ENCODE assay signal across 1 cellular context in the genomic region with DNA sequence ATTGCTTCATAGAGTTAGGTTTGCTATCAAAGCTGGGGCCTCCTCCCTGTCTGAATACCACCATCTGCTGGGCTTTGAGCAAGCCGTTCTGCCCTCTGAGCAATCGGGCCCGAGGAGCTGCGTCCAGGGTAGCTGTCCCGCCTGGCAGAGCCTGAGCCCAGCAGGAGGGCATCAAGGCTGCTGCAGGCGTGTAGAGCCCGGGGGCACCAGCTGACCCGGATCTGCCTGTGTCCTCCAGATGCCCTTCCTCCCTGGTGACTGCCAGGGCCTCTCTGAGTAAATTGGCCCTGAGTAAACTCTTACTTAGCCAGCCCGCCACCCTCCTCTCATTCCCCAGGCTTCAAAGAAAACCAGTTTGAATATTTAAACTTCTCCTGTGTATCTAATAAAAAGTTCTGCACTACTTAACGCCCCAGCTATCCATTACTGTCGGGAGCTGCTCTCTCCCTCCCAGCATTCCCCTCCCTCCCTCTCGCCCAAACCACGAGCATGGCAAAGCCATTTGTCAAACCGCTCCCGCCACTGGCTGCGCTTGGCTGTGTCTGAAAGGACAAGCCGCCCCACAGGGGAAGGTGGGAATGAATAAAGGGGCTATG.
TF ChIP-seq lines count a peak whose summit lies in the region.

No MANE protein-coding gene starts in this region.

TF ChIP-seq in HepG2, 621 proteins besides CTCF, POLR2A, EP300 and RAD21 (continued from another document):
- TF ChIP-seq, protein P1, sequence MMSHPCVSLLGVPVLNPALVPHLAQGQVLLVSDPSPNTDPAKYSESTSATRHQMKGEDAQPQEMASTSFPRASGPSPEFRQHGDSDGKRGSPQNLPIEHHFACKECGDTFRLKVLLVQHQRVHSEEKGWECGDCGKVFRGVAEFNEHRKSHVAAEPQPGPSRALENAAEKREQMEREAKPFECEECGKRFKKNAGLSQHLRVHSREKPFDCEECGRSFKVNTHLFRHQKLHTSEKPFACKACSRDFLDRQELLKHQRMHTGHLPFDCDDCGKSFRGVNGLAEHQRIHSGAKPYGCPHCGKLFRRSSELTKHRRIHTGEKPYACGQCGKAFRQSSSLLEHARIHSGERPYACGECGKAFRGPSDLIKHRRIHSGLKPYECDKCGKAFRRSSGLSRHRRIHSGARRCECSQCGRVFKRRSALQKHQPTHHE (CRISPR knock-in tag; IDR thresholded peaks at IDR 0.05; ENCODE audit: borderline replicate concordance) = no peak
- TF ChIP-seq, protein P2, sequence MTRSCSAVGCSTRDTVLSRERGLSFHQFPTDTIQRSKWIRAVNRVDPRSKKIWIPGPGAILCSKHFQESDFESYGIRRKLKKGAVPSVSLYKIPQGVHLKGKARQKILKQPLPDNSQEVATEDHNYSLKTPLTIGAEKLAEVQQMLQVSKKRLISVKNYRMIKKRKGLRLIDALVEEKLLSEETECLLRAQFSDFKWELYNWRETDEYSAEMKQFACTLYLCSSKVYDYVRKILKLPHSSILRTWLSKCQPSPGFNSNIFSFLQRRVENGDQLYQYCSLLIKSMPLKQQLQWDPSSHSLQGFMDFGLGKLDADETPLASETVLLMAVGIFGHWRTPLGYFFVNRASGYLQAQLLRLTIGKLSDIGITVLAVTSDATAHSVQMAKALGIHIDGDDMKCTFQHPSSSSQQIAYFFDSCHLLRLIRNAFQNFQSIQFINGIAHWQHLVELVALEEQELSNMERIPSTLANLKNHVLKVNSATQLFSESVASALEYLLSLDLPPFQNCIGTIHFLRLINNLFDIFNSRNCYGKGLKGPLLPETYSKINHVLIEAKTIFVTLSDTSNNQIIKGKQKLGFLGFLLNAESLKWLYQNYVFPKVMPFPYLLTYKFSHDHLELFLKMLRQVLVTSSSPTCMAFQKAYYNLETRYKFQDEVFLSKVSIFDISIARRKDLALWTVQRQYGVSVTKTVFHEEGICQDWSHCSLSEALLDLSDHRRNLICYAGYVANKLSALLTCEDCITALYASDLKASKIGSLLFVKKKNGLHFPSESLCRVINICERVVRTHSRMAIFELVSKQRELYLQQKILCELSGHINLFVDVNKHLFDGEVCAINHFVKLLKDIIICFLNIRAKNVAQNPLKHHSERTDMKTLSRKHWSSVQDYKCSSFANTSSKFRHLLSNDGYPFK (CRISPR knock-in tag; IDR thresholded peaks at IDR 0.05; ENCODE audit: borderline replicate concordance) = no peak
- TF ChIP-seq, protein P3, sequence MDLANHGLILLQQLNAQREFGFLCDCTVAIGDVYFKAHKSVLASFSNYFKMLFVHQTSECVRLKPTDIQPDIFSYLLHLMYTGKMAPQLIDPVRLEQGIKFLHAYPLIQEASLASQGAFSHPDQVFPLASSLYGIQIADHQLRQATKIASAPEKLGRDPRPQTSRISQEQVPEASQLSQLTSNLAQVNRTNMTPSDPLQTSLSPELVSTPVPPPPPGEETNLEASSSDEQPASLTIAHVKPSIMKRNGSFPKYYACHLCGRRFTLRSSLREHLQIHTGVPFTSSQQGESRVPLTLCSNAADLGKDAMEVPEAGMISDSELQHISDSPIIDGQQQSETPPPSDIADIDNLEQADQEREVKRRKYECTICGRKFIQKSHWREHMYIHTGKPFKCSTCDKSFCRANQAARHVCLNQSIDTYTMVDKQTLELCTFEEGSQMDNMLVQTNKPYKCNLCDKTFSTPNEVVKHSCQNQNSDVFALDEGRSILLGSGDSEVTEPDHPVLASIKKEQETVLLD (CRISPR knock-in tag; IDR thresholded peaks at IDR 0.05; ENCODE audit: low read depth) = no peak
- TF ChIP-seq ERF (CRISPR knock-in tag; IDR thresholded peaks at IDR 0.05) = no peak
- no peak for TF ChIP-seq GABPB1 (CRISPR knock-in tag; IDR thresholded peaks at IDR 0.05)
- no peak for TF ChIP-seq ARNT2 (CRISPR knock-in tag; IDR thresholded peaks at IDR 0.05; ENCODE audit: low read depth)
- TF ChIP-seq, protein P4, sequence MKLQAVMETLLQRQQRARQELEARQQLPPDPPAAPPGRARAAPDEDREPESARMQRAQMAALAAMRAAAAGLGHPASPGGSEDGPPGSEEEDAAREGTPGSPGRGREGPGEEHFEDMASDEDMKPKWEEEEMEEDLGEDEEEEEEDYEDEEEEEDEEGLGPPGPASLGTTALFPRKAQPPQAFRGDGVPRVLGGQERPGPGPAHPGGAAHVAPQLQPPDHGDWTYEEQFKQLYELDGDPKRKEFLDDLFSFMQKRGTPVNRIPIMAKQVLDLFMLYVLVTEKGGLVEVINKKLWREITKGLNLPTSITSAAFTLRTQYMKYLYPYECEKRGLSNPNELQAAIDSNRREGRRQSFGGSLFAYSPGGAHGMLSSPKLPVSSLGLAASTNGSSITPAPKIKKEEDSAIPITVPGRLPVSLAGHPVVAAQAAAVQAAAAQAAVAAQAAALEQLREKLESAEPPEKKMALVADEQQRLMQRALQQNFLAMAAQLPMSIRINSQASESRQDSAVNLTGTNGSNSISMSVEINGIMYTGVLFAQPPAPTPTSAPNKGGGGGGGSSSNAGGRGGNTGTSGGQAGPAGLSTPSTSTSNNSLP (IDR thresholded peaks at IDR 0.05; ENCODE audit: low read depth, low read length) = no peak
- no peak for TF ChIP-seq MAFK (conservative IDR thresholded peaks at IDR 0.05 in 1 of 2, IDR thresholded peaks at IDR 0.05 in 1 of 2; ENCODE audit: low read length in 2 of 2)
- no peak for TF ChIP-seq GTF2F1 (IDR thresholded peaks at IDR 0.05; ENCODE audit: low read length)
- TF ChIP-seq MXI1 (IDR thresholded peaks at IDR 0.05; ENCODE audit: borderline replicate concordance, low read depth, low read length) = no peak
- TF ChIP-seq RARA (CRISPR knock-in tag; IDR thresholded peaks at IDR 0.05) = peak; percentile 42; the same call in 1 of the 2 replicates
- no peak for TF ChIP-seq KDM2A (CRISPR knock-in tag; IDR thresholded peaks at IDR 0.05; ENCODE audit: borderline replicate concordance, low read depth)
- TF ChIP-seq, protein P5, sequence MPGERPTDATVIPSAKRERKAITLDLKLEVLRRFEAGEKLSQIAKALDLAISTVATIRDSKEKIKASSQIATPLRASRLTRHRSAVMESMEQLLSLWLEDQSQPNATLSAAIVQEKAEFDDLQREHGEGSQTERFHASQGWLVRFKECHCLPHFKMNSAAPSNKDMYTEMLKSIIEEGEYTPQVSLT (CRISPR knock-in tag; IDR thresholded peaks at IDR 0.05; ENCODE audit: borderline replicate concordance, low read depth) = no peak
